Comparison of ENCODE assay signal across 24 cellular contexts in the genomic region with DNA sequence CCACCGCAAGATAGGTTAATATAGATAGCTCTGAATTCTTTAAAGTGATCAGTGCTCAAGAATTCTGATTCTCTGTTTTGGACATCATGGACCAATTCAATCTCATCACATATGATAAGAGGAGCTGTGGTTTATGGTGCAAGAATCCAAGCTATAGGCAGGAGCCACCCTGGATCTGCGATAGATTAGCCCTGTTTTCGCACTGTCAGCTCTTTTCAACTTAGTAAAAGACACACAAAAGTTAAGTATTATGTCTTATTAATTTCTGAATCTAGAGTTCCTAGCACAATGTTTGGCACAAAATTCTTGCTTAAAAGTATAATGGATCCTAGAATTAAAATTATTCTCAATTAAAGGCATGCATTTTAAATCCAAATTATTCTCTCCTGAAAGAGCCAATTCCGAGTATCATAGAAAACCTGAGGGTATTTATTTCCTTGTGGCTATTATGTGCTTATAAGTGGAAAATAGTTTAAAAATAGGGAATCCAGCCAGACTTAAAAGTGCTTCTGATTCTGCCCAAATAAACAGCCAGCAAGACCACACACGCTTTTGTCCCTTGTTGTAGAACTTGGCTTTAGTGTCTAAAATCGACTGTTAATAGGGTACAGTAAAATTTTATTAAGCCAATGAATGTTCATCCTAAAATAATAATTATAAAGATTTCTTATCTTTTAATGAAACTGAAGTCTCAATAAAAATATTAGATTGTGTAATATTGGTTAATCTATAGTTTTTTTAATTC.
"Had no signal": no experiment of that assay in that cellular context is flagged by ENCODE, and none has a peak within 500 bp of the region (broad histone marks: within the 10 kb centered on the region; RNA-seq: fewer than 3 reads in every experiment).

No MANE protein-coding gene starts in this region.

- DNase-seq: activated CD4-positive, alpha-beta memory T cell treated with anti-CD3 and anti-CD28 coated beads for 36 hours; activated CD4-positive, alpha-beta T cell treated with anti-CD3 and anti-CD28 coated beads, Interleukin-2, amount 10 ng/mL, durations not matched to agents 7 days and 5 days; activated CD4-positive, CD25-positive, alpha-beta regulatory T cell; activated CD8-positive, alpha-beta memory T cell treated with anti-CD3 and anti-CD28 coated beads for 24 hours; activated gamma-delta T cell; activated naive CD4-positive, alpha-beta T cell treated with anti-CD3 and anti-CD28 coated beads for 36 hours; activated T-cell treated with anti-CD3 and anti-CD28 coated beads, Interleukin-2, amount 50 U/mL, for 4 hours; amygdala; NCI-H1092; NCI-H1436; NCI-H1694 treated with DMSO at 0.1 percent for 48 hours; NCI-H2029 treated with DMSO at 0.1 percent for 48 hours; NCI-H345; NCI-H510A; NCI-H526 treated with DMSO at 0.1 percent for 48 hours; NCI-H82; PC-9; SHP77 treated with DMSO at 0.1 percent for 48 hours; T-cell; T-helper 2 cell; T1000 had no signal

- H3K4me3 ChIP-seq: PC-9 had no signal

- H3K27ac ChIP-seq: PC-9, VCaP had no signal

- FAIRE-seq: astrocyte, TTC549 had no signal

- ATAC-seq: activated T-cell treated with anti-CD3 and anti-CD28 coated beads, Interleukin-2, amount 50 U/mL, for 4 hours; T-cell had no signal

- H2AFZ ChIP-seq: PC-9 had no signal

- H3K4me2 ChIP-seq: PC-9 had no signal
